ENCODE assay signal across 11 cellular contexts in the genomic region with DNA sequence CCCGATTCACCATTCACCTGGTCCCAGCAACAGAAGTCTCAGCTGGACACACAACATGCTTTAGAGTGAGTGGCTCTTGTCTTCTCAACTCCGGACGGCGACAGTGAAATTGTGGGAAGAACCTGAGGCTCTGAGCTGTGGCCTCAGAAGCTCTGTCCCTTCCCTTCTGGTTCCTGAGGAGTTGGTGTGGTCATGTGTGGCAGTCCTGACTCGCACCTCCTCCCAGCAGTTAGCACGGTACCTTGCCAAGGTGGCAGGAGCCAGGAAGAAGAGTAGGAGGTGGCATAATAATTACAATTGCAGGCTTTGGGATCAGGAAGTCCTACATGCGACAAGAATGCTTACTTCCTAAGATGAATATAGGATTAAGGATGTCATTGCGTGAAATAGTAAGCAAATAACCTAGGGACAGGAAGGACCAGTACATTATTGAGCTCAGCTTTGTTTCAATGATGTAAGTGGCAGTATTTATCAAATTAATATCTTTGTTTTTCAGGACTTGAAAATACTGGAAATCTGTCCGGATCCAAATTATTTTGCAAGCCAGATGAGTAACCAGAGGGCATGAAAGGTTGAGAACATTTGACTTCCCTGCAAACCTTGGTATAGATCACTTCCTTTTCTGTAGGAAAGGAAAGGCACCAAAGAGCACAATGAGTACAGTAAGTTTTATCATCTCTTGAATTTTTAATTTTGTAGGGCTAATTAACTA. TPM values are rescaled to one million over a fixed set of nuclear protein-coding genes. Genes with fewer than 3 reads are reported as not detected.
DNase-seq lines count a peak whose midpoint lies in the region; ATAC-seq and TF ChIP-seq lines count a peak whose summit lies in the region.
"Had no signal": no experiment of that assay in that cellular context is flagged by ENCODE, and none has a peak within 500 bp of the region (broad histone marks: within the 10 kb centered on the region; RNA-seq: fewer than 3 reads in every experiment).

No MANE protein-coding gene starts in this region.

- no peak overlapping the region for H3K4me3 Mint-ChIP-seq in chondrocyte (ENCODE audit: unreplicated experiment)

- H3K36me3 ChIP-seq in mesenchymal stem cell (ENCODE audit: control insufficient read depth in 1 of 2, insufficient read depth in 2 of 2, low read depth in 1 of 2, low read length in 2 of 2): peaks cover 34 to 39% of the 10 kb centered on the region in 2 experiments

- H3K9me3 ChIP-seq in mesenchymal stem cell (ENCODE audit: control insufficient read depth, low read length): no peaks in the 10 kb centered on the region

- no peak overlapping the region for H3K18ac ChIP-seq in mesenchymal stem cell (ENCODE audit: low read depth in 1 of 2, low read length in 2 of 2)

- H3K23ac ChIP-seq in mesenchymal stem cell (ENCODE audit: low read length in 2 of 2): no peak overlapping the region

- H3K27me3 ChIP-seq in mesenchymal stem cell (ENCODE audit: control insufficient read depth in 1 of 2, insufficient read depth in 1 of 2, low read length in 2 of 2): no peaks in the 10 kb centered on the region
- H3K27me3 ChIP-seq: hepatocyte had no signal

- H3K36me3 Mint-ChIP-seq in chondrocyte (ENCODE audit: low read depth): peaks cover 24% of the 10 kb centered on the region

- H3K27me3 Mint-ChIP-seq in chondrocyte (ENCODE audit: low read depth): no peaks in the 10 kb centered on the region

- peak overlapping the region; percentile 46 for H3K9ac ChIP-seq in mesenchymal stem cell (ENCODE audit: low read length)

- H3K4me3 ChIP-seq in LNCaP clone FGC (ENCODE audit: low read depth, low read length): peak overlapping the region; percentile 19
- H3K4me3 ChIP-seq in mesenchymal stem cell (ENCODE audit: insufficient read depth in 1 of 2, low read depth in 1 of 2, low read length in 2 of 2): no peak overlapping the region
- H3K4me3 ChIP-seq: hepatocyte had no signal

- peaks cover 8% of the 10 kb centered on the region for H3K4me1 ChIP-seq in mesenchymal stem cell (ENCODE audit: control insufficient read depth, insufficient read depth, low read depth, low read length)

- no peak overlapping the region for H2BK5ac ChIP-seq in mesenchymal stem cell (ENCODE audit: low read depth, low read length, poor library complexity, severe bottlenecking)

- no peak overlapping the region for H4K8ac ChIP-seq in mesenchymal stem cell (ENCODE audit: low read length)

- ATAC-seq in HG03378 (IDR thresholded peaks at IDR 0.05; ENCODE audit: unreplicated experiment): no peak

- no peak overlapping the region for H3K14ac ChIP-seq in mesenchymal stem cell (ENCODE audit: low read length in 2 of 2)

- no peaks in the 10 kb centered on the region for H3K9me3 Mint-ChIP-seq in chondrocyte (ENCODE audit: low read depth)

- TF ChIP-seq CTCF in LNCaP clone FGC (IDR thresholded peaks at IDR 0.05; ENCODE audit: control insufficient read depth, extremely low read depth, insufficient read depth): no peak
- no peak for TF ChIP-seq CTCF in chondrocyte (IDR thresholded peaks at IDR 0.05)

- H3K4me2 ChIP-seq in mesenchymal stem cell (ENCODE audit: low read length, poor library complexity, severe bottlenecking): no peak overlapping the region
- H3K4me2 ChIP-seq: hepatocyte had no signal

- H2BK15ac ChIP-seq in mesenchymal stem cell (ENCODE audit: low read depth, poor library complexity, severe bottlenecking): no peak overlapping the region

- no peak overlapping the region for H3K27ac ChIP-seq in mesenchymal stem cell (ENCODE audit: low read length, poor library complexity, severe bottlenecking)
- H3K27ac ChIP-seq: hepatocyte had no signal

- DNase-seq in CD1c-positive myeloid dendritic cell (ENCODE audit: extremely low spot score) (peak; percentile 46), LNCaP clone FGC (ENCODE audit: low read depth) (peak; percentile 82), chondrocyte (ENCODE audit: low spot score) (no peak), mesenchymal stem cell (no peak), mucosa of gallbladder (ENCODE audit: low spot score) (no peak), AG20443 (ENCODE audit: low spot score) (no peak)
- DNase-seq in activated CD4-positive, CD25-positive, alpha-beta regulatory T cell treated with anti-CD3 and anti-CD28 coated beads, Interleukin-2, amount 50 U/mL, for 72 hours: no peak
- DNase-seq: cortex of kidney, SHP77 had no signal

- no peak overlapping the region for H2AK5ac ChIP-seq in mesenchymal stem cell (ENCODE audit: low read length, severe bottlenecking)

- H3K4me1 Mint-ChIP-seq in chondrocyte (ENCODE audit: low read depth): peaks cover 33% of the 10 kb centered on the region

- no peak overlapping the region for H3K4ac ChIP-seq in mesenchymal stem cell (ENCODE audit: low read depth in 1 of 2, low read length in 2 of 2)

- WGBS in mesenchymal stem cell: 96% methylated on average over 9 of the region's 9 CpGs

- H2AFZ ChIP-seq in mesenchymal stem cell (ENCODE audit: low read depth, low read length): no peak overlapping the region
- H2AFZ ChIP-seq: hepatocyte had no signal

- H3K79me1 ChIP-seq in mesenchymal stem cell (replicated peaks; ENCODE audit: low read length, poor library complexity, severe bottlenecking): peaks cover 9% of the 10 kb centered on the region

- no peak overlapping the region for H2BK120ac ChIP-seq in mesenchymal stem cell (ENCODE audit: low read depth, low read length)

- no peak overlapping the region for H2BK12ac ChIP-seq in mesenchymal stem cell (ENCODE audit: low read length in 2 of 2)

- no peak overlapping the region for H4K91ac ChIP-seq in mesenchymal stem cell (ENCODE audit: low read length)

- H3K27ac Mint-ChIP-seq in chondrocyte (ENCODE audit: unreplicated experiment): peak overlapping the region; percentile 78

RNA-seq across cellular contexts. Expression of a gene that starts 21.1 kb away (rescaled TPM):
- total RNA-seq in chondrocyte: 53.6 to 56.3 TPM (median 54.0 TPM) in 3 replicates
- 50.8 TPM for polyA plus RNA-seq in mesenchymal stem cell (2013, experiment 1 of 2)
- polyA plus RNA-seq in mesenchymal stem cell (2013, experiment 2 of 2): 49.7 TPM
- total RNA-seq in mucosa of gallbladder: 52.3 TPM

RNA-seq across cellular contexts. Expression of a gene that starts 46.5 kb away (rescaled TPM):
- 24.9 to 28.1 TPM (median 26.7 TPM) in 3 replicates for total RNA-seq in chondrocyte
- 12.6 TPM for polyA plus RNA-seq in mesenchymal stem cell (2013, experiment 1 of 2)
- polyA plus RNA-seq in mesenchymal stem cell (2013, experiment 2 of 2): 11.6 TPM
- total RNA-seq in mucosa of gallbladder: 31.4 TPM

Comparison
In these comparisons a context has a peak if more than half of its experiments do, and no peak if none do; other contexts are left out.
1. DNase-seq: peak in CD1c-positive myeloid dendritic cell (single experiment) and LNCaP clone FGC (single experiment); none in chondrocyte (single experiment), mesenchymal stem cell (single experiment), activated CD4-positive, CD25-positive, alpha-beta regulatory T cell treated with anti-CD3 and anti-CD28 coated beads, Interleukin-2, amount 50 U/mL, for 72 hours (single experiment), mucosa of gallbladder (single experiment) and AG20443 (single experiment).